ENCODE assay signal across 20 cellular contexts in the genomic region with DNA sequence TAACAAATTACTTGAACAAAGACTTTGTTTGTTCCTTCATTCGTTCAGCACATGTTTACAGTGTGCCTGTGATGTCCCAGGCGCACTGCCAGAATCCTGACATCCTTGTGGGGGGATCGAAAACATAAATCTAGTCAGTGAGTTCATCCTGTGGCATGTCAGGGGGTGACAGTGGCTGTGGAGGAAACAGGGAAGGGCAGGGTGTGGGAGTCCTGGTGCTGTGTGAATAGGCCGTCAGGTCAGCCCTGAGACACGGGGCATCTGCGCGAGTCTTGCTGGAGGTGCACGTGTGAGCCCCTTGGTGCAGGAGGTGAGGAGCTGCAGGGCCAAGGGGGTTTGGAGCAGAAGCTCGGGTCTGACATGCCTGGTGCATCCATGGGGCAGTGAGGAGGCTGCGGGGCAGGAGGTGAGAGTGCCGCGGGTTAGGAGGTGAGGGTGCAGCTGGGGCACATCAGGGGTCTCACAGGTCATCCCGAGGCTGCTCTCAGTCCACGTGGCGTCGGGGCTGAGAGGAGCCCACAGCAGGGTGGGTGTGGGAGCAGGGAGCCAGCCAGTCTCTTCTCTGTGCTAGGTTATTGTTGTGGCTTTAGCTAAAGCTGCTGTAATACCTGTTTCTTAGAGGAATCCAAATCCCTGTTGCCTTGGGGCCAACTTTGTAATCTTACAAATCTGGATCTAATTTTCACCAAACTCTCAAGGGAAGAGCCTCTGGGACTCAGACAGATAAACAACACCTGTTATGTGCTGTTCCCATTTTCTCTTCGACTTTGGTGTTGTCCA.
"Had no signal": no experiment of that assay in that cellular context is flagged by ENCODE, and none has a peak within 500 bp of the region (broad histone marks: within the 10 kb centered on the region; RNA-seq: fewer than 3 reads in every experiment).

No MANE protein-coding gene starts in this region.

- H3K27ac Mint-ChIP-seq: activated naive CD8-positive, alpha-beta T cell treated with anti-CD3 and anti-CD28 coated beads, Interleukin-2, amount 10 ng/mL, durations not matched to agents 7 days and 5 days; neural progenitor cell had no signal

- H3K9ac ChIP-seq: neural progenitor cell had no signal

- H3K4me1 ChIP-seq: pancreas, sigmoid colon, tibial artery, vagina had no signal

- H3K9me3 Mint-ChIP-seq: activated naive CD8-positive, alpha-beta T cell treated with anti-CD3 and anti-CD28 coated beads, Interleukin-2, amount 10 ng/mL, durations not matched to agents 7 days and 5 days; central memory CD8-positive, alpha-beta T cell; neural progenitor cell had no signal

- H3K27ac ChIP-seq: brain microvascular endothelial cell, coronary artery, neural progenitor cell, pancreas, sigmoid colon, tibial artery, vagina had no signal

- DNase-seq: activated CD4-positive, alpha-beta T cell treated with anti-CD3 and anti-CD28 coated beads, Interleukin-2, amount 50 U/mL, for 1 hour; activated CD4-positive, CD25-positive, alpha-beta regulatory T cell; activated naive CD4-positive, alpha-beta T cell; activated naive CD8-positive, alpha-beta T cell treated with anti-CD3 and anti-CD28 coated beads, Interleukin-2, amount 10 ng/mL, durations not matched to agents 7 days and 5 days; activated T-cell treated with anti-CD3 and anti-CD28 coated beads for 4 hours; anterior cingulate cortex; brain microvascular endothelial cell; effector CD4-positive, alpha-beta T cell; foreskin melanocyte; head of caudate nucleus; naive B cell; pancreas; sigmoid colon; stimulated activated CD4-positive, alpha-beta T cell treated with anti-CD3 and anti-CD28 coated beads, Interleukin-1b, Interleukin-23, amount 100 ng/mL, for 48 hours; tibial artery had no signal

- H3K27me3 Mint-ChIP-seq: activated naive CD8-positive, alpha-beta T cell treated with anti-CD3 and anti-CD28 coated beads, Interleukin-2, amount 10 ng/mL, durations not matched to agents 7 days and 5 days had no signal

- H3K36me3 ChIP-seq: brain microvascular endothelial cell, neural progenitor cell, pancreas, sigmoid colon, tibial artery, vagina had no signal

- H3K36me3 Mint-ChIP-seq: activated naive CD8-positive, alpha-beta T cell treated with anti-CD3 and anti-CD28 coated beads, Interleukin-2, amount 10 ng/mL, durations not matched to agents 7 days and 5 days; neural progenitor cell had no signal

- H3K9me3 ChIP-seq: pancreas, sigmoid colon, tibial artery, vagina had no signal

- ATAC-seq: pancreas had no signal

- H3K27me3 ChIP-seq: brain microvascular endothelial cell, neural progenitor cell, pancreas, sigmoid colon, vagina had no signal

- H3K4me2 ChIP-seq: neural progenitor cell had no signal

- H3K4me3 ChIP-seq: coronary artery, lung, neural progenitor cell, pancreas, sigmoid colon, tibial artery, vagina had no signal

- H3K4me3 Mint-ChIP-seq: activated naive CD8-positive, alpha-beta T cell treated with anti-CD3 and anti-CD28 coated beads, Interleukin-2, amount 10 ng/mL, durations not matched to agents 7 days and 5 days; central memory CD8-positive, alpha-beta T cell; naive B cell; neural progenitor cell had no signal

- H2AFZ ChIP-seq: neural progenitor cell had no signal
